In the genomic region with DNA sequence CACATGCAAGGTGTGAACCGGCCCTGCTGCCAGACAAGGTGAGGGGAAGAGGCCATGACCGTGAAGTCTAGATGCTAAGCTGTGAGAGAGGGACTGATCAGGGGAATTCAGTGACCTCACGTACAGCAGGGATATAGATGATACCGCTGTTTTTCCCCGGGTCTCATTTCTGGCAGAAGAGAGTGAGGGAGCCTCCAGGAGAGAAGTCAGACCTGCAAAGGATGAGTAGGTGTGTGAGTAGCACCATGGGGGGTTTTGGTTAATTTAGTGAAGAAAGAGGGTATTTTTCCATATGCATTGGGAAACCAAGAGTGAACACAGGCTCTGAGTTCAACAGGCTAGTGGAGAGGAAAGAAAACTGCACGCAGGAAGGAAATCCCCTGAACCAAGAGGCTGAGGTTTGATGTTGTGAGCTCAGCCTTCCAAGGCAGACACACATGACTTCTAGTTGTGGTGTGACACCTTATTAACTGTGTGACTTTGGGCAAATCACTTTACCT, we compare ENCODE assay signal across 15 cellular contexts.
A peak's percentile ranks its signal among the peaks of the same experiment; 100 is the strongest.
DNase-seq lines count a peak whose midpoint lies in the region; ATAC-seq and TF ChIP-seq lines count a peak whose summit lies in the region.
"Had no signal": no experiment of that assay in that cellular context is flagged by ENCODE, and none has a peak within 500 bp of the region (broad histone marks: within the 10 kb centered on the region; RNA-seq: fewer than 3 reads in every experiment).

No MANE protein-coding gene starts in this region.

- no peak for TF ChIP-seq CTCF in HFFc6 (IDR thresholded peaks at IDR 0.05)
- TF ChIP-seq CTCF in uterus (IDR thresholded peaks at IDR 0.05), result no peak

- no peaks in the 10 kb centered on the region for H3K36me3 ChIP-seq in uterus
- H3K36me3 ChIP-seq: transverse colon had no signal

- intact Hi-C loops in uterus (cut with DNase I; ENCODE audit: low total_unique reads), result no loop called here

- peak; percentile 56 to 74 for ATAC-seq in activated naive CD4-positive, alpha-beta T cell treated with anti-CD3 and anti-CD28 coated beads, Interleukin-2, amount 50 U/mL, for 72 hours
- ATAC-seq in HG03457 (IDR thresholded peaks at IDR 0.05; ENCODE audit: unreplicated experiment), result peak; percentile 47
- peak; percentile 83 for ATAC-seq in stimulated activated naive CD8-positive, alpha-beta T cell treated with anti-CD3 and anti-CD28 coated beads, Interleukin-15, amount 100 ng/mL, for 72 hours

- H3K27ac Mint-ChIP-seq in activated naive CD4-positive, alpha-beta T cell treated with anti-CD3 and anti-CD28 coated beads, Interleukin-2, amount 50 U/mL, for 72 hours, result peak overlapping the region in 1 of 2 donors; percentile 9
- peak overlapping the region; percentile 85 for H3K27ac Mint-ChIP-seq in HFFc6
- peak overlapping the region in 1 of 2 donors; percentile 64 for H3K27ac Mint-ChIP-seq in stimulated activated naive CD8-positive, alpha-beta T cell treated with anti-CD3 and anti-CD28 coated beads, Interleukin-15, amount 100 ng/mL, for 72 hours
- H3K27ac Mint-ChIP-seq: activated naive CD4-positive, alpha-beta T cell treated with anti-CD3 and anti-CD28 coated beads, Interleukin-2, amount 50 U/mL, for 24 hours had no signal

- H3K4me1 Mint-ChIP-seq in HFFc6 (ENCODE audit: low read depth), result peaks cover 24% of the 10 kb centered on the region
- peaks cover 8% of the 10 kb centered on the region for H3K4me1 Mint-ChIP-seq in stimulated activated naive CD8-positive, alpha-beta T cell treated with anti-CD3 and anti-CD28 coated beads, Interleukin-15, amount 100 ng/mL, for 72 hours

- no peak overlapping the region for H3K27ac ChIP-seq in uterus
- H3K27ac ChIP-seq: transverse colon, VCaP had no signal

- no peak for DNase-seq in activated naive CD4-positive, alpha-beta T cell treated with anti-CD3 and anti-CD28 coated beads, Interleukin-2, amount 50 U/mL, for 72 hours (ENCODE audit: low spot score in 2 of 2)
- no peak for DNase-seq in activated naive CD4-positive, alpha-beta T cell treated with Interleukin-2 at 50 U/mL for 16 hours
- DNase-seq in HFFc6 (no peak), NCI-H1417 (lab: John Stamatoyannopoulos, UW) (no peak), uterus (no peak), NCI-H1048 (lab: John Stamatoyannopoulos, UW) (no peak)
- DNase-seq in stimulated activated naive CD8-positive, alpha-beta T cell treated with anti-CD3 and anti-CD28 coated beads, Interleukin-15, amount 100 ng/mL, for 72 hours, result peak in 1 of 2 donors; percentile 31
- DNase-seq: H7; NCI-H2081; stimulated activated CD4-positive, alpha-beta T cell treated with anti-CD3 and anti-CD28 coated beads, Interleukin-4, amount 100 ng/mL, for 1 hour; transverse colon had no signal

- no peaks in the 10 kb centered on the region; the same call in 1 of the 2 replicates for H3K27me3 Mint-ChIP-seq in HFFc6 (ENCODE audit: insufficient read depth)
- H3K27me3 Mint-ChIP-seq in stimulated activated naive CD8-positive, alpha-beta T cell treated with anti-CD3 and anti-CD28 coated beads, Interleukin-15, amount 100 ng/mL, for 72 hours, result no peaks in the 10 kb centered on the region
- H3K27me3 Mint-ChIP-seq: activated naive CD4-positive, alpha-beta T cell treated with anti-CD3 and anti-CD28 coated beads, Interleukin-2, amount 50 U/mL, for 24 hours had no signal

- no peak for TF ChIP-seq POLR2A in uterus (IDR thresholded peaks at IDR 0.05)

- no peaks in the 10 kb centered on the region for H3K4me1 ChIP-seq in uterus
- H3K4me1 ChIP-seq: transverse colon had no signal

- no peaks in the 10 kb centered on the region for H3K9me3 ChIP-seq in uterus
- H3K9me3 ChIP-seq: transverse colon had no signal

- H3K36me3 Mint-ChIP-seq in activated naive CD4-positive, alpha-beta T cell treated with anti-CD3 and anti-CD28 coated beads, Interleukin-2, amount 50 U/mL, for 72 hours, result peaks cover 0 to 6% of the 10 kb centered on the region in 2 donors
- no peaks in the 10 kb centered on the region for H3K36me3 Mint-ChIP-seq in HFFc6 (ENCODE audit: low read depth)
- H3K36me3 Mint-ChIP-seq: activated naive CD4-positive, alpha-beta T cell treated with anti-CD3 and anti-CD28 coated beads, Interleukin-2, amount 50 U/mL, for 24 hours had no signal

- no peak overlapping the region for H3K4me3 ChIP-seq in uterus
- H3K4me3 ChIP-seq: lung, transverse colon had no signal

- H3K27me3 ChIP-seq in uterus, result no peaks in the 10 kb centered on the region
- H3K27me3 ChIP-seq: transverse colon had no signal

- H3K4me3 Mint-ChIP-seq in HFFc6, result no peak overlapping the region
- peak overlapping the region; percentile 27 to 44 for H3K4me3 Mint-ChIP-seq in stimulated activated naive CD8-positive, alpha-beta T cell treated with anti-CD3 and anti-CD28 coated beads, Interleukin-15, amount 100 ng/mL, for 72 hours
- H3K4me3 Mint-ChIP-seq: activated naive CD4-positive, alpha-beta T cell treated with anti-CD3 and anti-CD28 coated beads, Interleukin-2, amount 50 U/mL, for 24 hours had no signal

- H3K9me3 Mint-ChIP-seq in activated naive CD4-positive, alpha-beta T cell treated with anti-CD3 and anti-CD28 coated beads, Interleukin-2, amount 50 U/mL, for 72 hours, result peaks cover 0 to 4% of the 10 kb centered on the region in 2 donors
- H3K9me3 Mint-ChIP-seq in HFFc6, result no peaks in the 10 kb centered on the region
- H3K9me3 Mint-ChIP-seq in stimulated activated naive CD8-positive, alpha-beta T cell treated with anti-CD3 and anti-CD28 coated beads, Interleukin-15, amount 100 ng/mL, for 72 hours, result no peaks in the 10 kb centered on the region
- H3K9me3 Mint-ChIP-seq: activated naive CD4-positive, alpha-beta T cell treated with anti-CD3 and anti-CD28 coated beads, Interleukin-2, amount 50 U/mL, for 24 hours had no signal
